ENCODE assay signal across 16 cellular contexts in genomic region chr7:1927942-1928341, GRCh38.
DNase-seq lines count a peak whose midpoint lies in the region; ATAC-seq and TF ChIP-seq lines count a peak whose summit lies in the region.
"Had no signal": no experiment of that assay in that cellular context is flagged by ENCODE, and none has a peak within 500 bp of the region (broad histone marks: within the 10 kb centered on the region; RNA-seq: fewer than 3 reads in every experiment).

No MANE protein-coding gene starts in this region.

- no peak overlapping the region for H3K23ac ChIP-seq in H9 (ENCODE audit: insufficient read length, low read depth, low read length)

- H3K36me3 ChIP-seq in left ventricle myocardium inferior (no peaks in the 10 kb centered on the region), OCI-LY1 (ENCODE audit: insufficient read depth, low read length) (peaks cover 13% of the 10 kb centered on the region)
- H3K36me3 ChIP-seq: breast epithelium, uterus had no signal

- no peak overlapping the region for H3K14ac ChIP-seq in H9 (ENCODE audit: insufficient read depth, low read length)

- no peak overlapping the region for H3T11ph ChIP-seq in H9 (ENCODE audit: low read length)

- H3K27me3 ChIP-seq in left ventricle myocardium inferior (ENCODE audit: low read depth) (no peaks in the 10 kb centered on the region), OCI-LY1 (ENCODE audit: insufficient read depth, low read length) (no peaks in the 10 kb centered on the region), H9 (ENCODE audit: insufficient read depth, low read length) (no peaks in the 10 kb centered on the region)
- H3K27me3 ChIP-seq: breast epithelium, uterus had no signal

- no peak overlapping the region for H2BK15ac ChIP-seq in H9 (ENCODE audit: low read depth, low read length)

- H3K56ac ChIP-seq in H9 (ENCODE audit: insufficient read length, low read depth, low read length) = no peak overlapping the region

- H3F3A ChIP-seq in OCI-LY1 (ENCODE audit: insufficient read depth, low read length) = no peaks in the 10 kb centered on the region

- H3K4me3 ChIP-seq in left ventricle myocardium inferior (no peak overlapping the region), OCI-LY1 (ENCODE audit: low read depth, low read length, poor library complexity, severe bottlenecking) (peak overlapping the region; percentile 54)
- H3K4me3 ChIP-seq: breast epithelium, uterus had no signal

- H3K9me3 ChIP-seq in left ventricle myocardium inferior (replicated peaks) (no peaks in the 10 kb centered on the region), OCI-LY1 (ENCODE audit: low read length) (no peaks in the 10 kb centered on the region), H9 (ENCODE audit: control insufficient read depth, low read depth, low read length) (no peaks in the 10 kb centered on the region)
- H3K9me3 ChIP-seq: breast epithelium, uterus had no signal

- no peaks in the 10 kb centered on the region for H3K27me3 Mint-ChIP-seq in memory B cell
- H3K27me3 Mint-ChIP-seq in H9 (ENCODE audit: low read depth) = no peaks in the 10 kb centered on the region; the same call in 1 of the 2 replicates

- H3K4me1 ChIP-seq in left ventricle myocardium inferior = no peaks in the 10 kb centered on the region
- H3K4me1 ChIP-seq in OCI-LY1 (ENCODE audit: insufficient read depth, low read length, severe bottlenecking) = peaks cover 53% of the 10 kb centered on the region
- H3K4me1 ChIP-seq in H9 (ENCODE audit: insufficient read depth, low read length) = no peaks in the 10 kb centered on the region
- H3K4me1 ChIP-seq: breast epithelium, uterus had no signal

- peak overlapping the region; percentile 50 for H3K4me2 ChIP-seq in OCI-LY1 (ENCODE audit: low read length)
- no peak overlapping the region for H3K4me2 ChIP-seq in H9 (ENCODE audit: insufficient read depth, insufficient read length, low read length)

- no peak overlapping the region for H2BK20ac ChIP-seq in H9 (ENCODE audit: low read depth, low read length, poor library complexity, severe bottlenecking)

- no peak overlapping the region for H3K27ac ChIP-seq in left ventricle myocardium inferior (replicated peaks)
- H3K27ac ChIP-seq in OCI-LY1 (ENCODE audit: low read depth, low read length, poor library complexity, severe bottlenecking) = peak overlapping the region; percentile 94
- H3K27ac ChIP-seq in H9 (ENCODE audit: insufficient read length, low read depth, low read length) = no peak overlapping the region
- H3K27ac ChIP-seq: breast epithelium, uterus had no signal

- H4K5ac ChIP-seq in H9 (ENCODE audit: insufficient read length, low read depth, low read length) = no peak overlapping the region

- H2BK120ac ChIP-seq in H9 (ENCODE audit: low read depth, low read length, poor library complexity, severe bottlenecking) = no peak overlapping the region

- TF ChIP-seq CTCF in left ventricle myocardium inferior (IDR thresholded peaks at IDR 0.05; ENCODE audit: borderline replicate concordance) (no peak), OCI-LY1 (IDR thresholded peaks at IDR 0.05; ENCODE audit: low read length) (no peak), H9 (conservative IDR thresholded peaks at IDR 0.05) (no peak)

- ATAC-seq in left ventricle myocardium superior (no peak), memory B cell (ENCODE audit: low read depth) (no peak), SK-N-SH treated with all-trans-retinoic acid at 6 μM for 48 hours (no peak)

- H3K9ac ChIP-seq in OCI-LY1 (ENCODE audit: low read length) (peak overlapping the region; percentile 58; the same call in 1 of the 2 replicates), H9 (ENCODE audit: extremely low read depth, insufficient read length, low read length) (no peak overlapping the region)

- H2AFZ ChIP-seq in OCI-LY1 (ENCODE audit: low read length) (no peak overlapping the region), H9 (ENCODE audit: low read length) (no peak overlapping the region)

- H4K8ac ChIP-seq in H9 (replicated peaks; ENCODE audit: insufficient read length, low read depth, low read length) = no peak overlapping the region

- H3K4me1 Mint-ChIP-seq in memory B cell (peaks cover 44% of the 10 kb centered on the region), H9 (no peaks in the 10 kb centered on the region)

- no peak overlapping the region for H2BK12ac ChIP-seq in H9 (ENCODE audit: insufficient read length, low read depth, low read length)

- H3K9me2 ChIP-seq in OCI-LY1 (ENCODE audit: low read depth, low read length) = no peaks in the 10 kb centered on the region

- H2BK5ac ChIP-seq in H9 (ENCODE audit: insufficient read length, low read length) = no peak overlapping the region

- no peak overlapping the region for H4K91ac ChIP-seq in H9 (ENCODE audit: insufficient read length, low read depth, low read length)

- H3K27ac Mint-ChIP-seq in memory B cell (peak overlapping the region; percentile 71), H9 (peak overlapping the region in 1 of 3 experiments; percentile 62; a peak in 2 of 7 replicates)

- H2AK5ac ChIP-seq in H9 (ENCODE audit: insufficient read length, low read length) = no peak overlapping the region

- H3K36me3 Mint-ChIP-seq in memory B cell (peaks cover 14% of the 10 kb centered on the region), H9 (ENCODE audit: insufficient read depth in 1 of 3, low read depth in 3 of 3) (peaks cover 5 to 7% (median 5%) of the 10 kb centered on the region in 3 experiments; a peak in 5 of 7 replicates)

- H3K4me3 Mint-ChIP-seq in memory B cell (no peak overlapping the region), H9 (no peak overlapping the region)
- H3K4me3 Mint-ChIP-seq: immature natural killer cell had no signal

- H3K23me2 ChIP-seq in H9 (ENCODE audit: insufficient read length, low read depth, low read length, poor library complexity, severe bottlenecking) = no peaks in the 10 kb centered on the region

- no peak overlapping the region for H3K18ac ChIP-seq in H9 (ENCODE audit: insufficient read length, low read depth, low read length)

- no CpG with 5 or more reads among the region's 25 CpGs for WGBS in H9 (ENCODE audit: extremely low coverage, insufficient read length, low lambda C conversion rate)

- H3K79me1 ChIP-seq in H9 (ENCODE audit: insufficient read depth, low read depth, low read length, poor library complexity, severe bottlenecking) = no peaks in the 10 kb centered on the region

- H3K9me3 Mint-ChIP-seq in memory B cell (no peaks in the 10 kb centered on the region), H9 (peaks cover 4 to 9% of the 10 kb centered on the region in 2 experiments; a peak in 4 of 5 replicates)
- H3K9me3 Mint-ChIP-seq: immature natural killer cell had no signal

- intact Hi-C loops in left ventricle myocardium superior (cut with micrococcal nuclease) = no loop called here
- intact Hi-C loops in left ventricle myocardium inferior (cut with micrococcal nuclease) = no loop called here

- H3K79me2 ChIP-seq in OCI-LY1 (ENCODE audit: insufficient read depth, low read length) (no peaks in the 10 kb centered on the region), H9 (ENCODE audit: insufficient read depth, low read length) (no peaks in the 10 kb centered on the region)

- H3K4ac ChIP-seq in H9 (ENCODE audit: low read depth, low read length) = no peak overlapping the region

- DNase-seq in left ventricle myocardium superior (peak; percentile 15), left ventricle myocardium inferior (no peak), memory B cell (ENCODE audit: low spot score in 2 of 2) (no peak), NCI-H1694 treated with DMSO at 0.1 percent for 48 hours (lab: John Stamatoyannopoulos, UW) (no peak), H9 (no peak)
- no peak for DNase-seq in activated effector memory CD4-positive, alpha-beta T cell treated with anti-CD3 and anti-CD28 coated beads, Interleukin-2, amount 50 U/mL, for 16 hours
- DNase-seq: ACHN; activated CD8-positive, alpha-beta memory T cell treated with anti-CD3 and anti-CD28 coated beads, Interleukin-2, amount 50 U/mL, for 4 hours; H7; immature natural killer cell; NCI-H1048; occipital lobe; uterus had no signal

- H4K20me1 ChIP-seq in OCI-LY1 (ENCODE audit: insufficient read depth, low read length) = no peaks in the 10 kb centered on the region
- H4K20me1 ChIP-seq in H9 (ENCODE audit: control insufficient read depth, insufficient read depth, insufficient read length) = no peaks in the 10 kb centered on the region

TF ChIP-seq in SK-N-SH treated with all-trans-retinoic acid at 6 μM for 48 hours, 23 proteins besides CTCF, POLR2A, EP300 and RAD21:
- TF ChIP-seq ESRRG (CRISPR knock-in tag; IDR thresholded peaks at IDR 0.05) = no peak
- no peak for TF ChIP-seq BACH2 (CRISPR knock-in tag; IDR thresholded peaks at IDR 0.05; ENCODE audit: borderline replicate concordance)
- no peak for TF ChIP-seq CSDC2 (CRISPR knock-in tag; IDR thresholded peaks at IDR 0.05)
- no peak for TF ChIP-seq ZFP30 (CRISPR knock-in tag; IDR thresholded peaks at IDR 0.05)
- TF ChIP-seq TOX (CRISPR knock-in tag; IDR thresholded peaks at IDR 0.05; ENCODE audit: borderline replicate concordance) = no peak
- no peak for TF ChIP-seq SNAI2 (CRISPR knock-in tag; IDR thresholded peaks at IDR 0.05)
- TF ChIP-seq GLIS3 (CRISPR knock-in tag; IDR thresholded peaks at IDR 0.05) = no peak
- no peak for TF ChIP-seq ISL1 (CRISPR knock-in tag; IDR thresholded peaks at IDR 0.05)
- no peak for TF ChIP-seq TSHZ2 (CRISPR knock-in tag; IDR thresholded peaks at IDR 0.05)
- TF ChIP-seq ZNF565 (CRISPR knock-in tag; conservative IDR thresholded peaks at IDR 0.05; ENCODE audit: low read depth) = no peak
